1 cellular context compared by ENCODE assay signal in the genomic region with DNA sequence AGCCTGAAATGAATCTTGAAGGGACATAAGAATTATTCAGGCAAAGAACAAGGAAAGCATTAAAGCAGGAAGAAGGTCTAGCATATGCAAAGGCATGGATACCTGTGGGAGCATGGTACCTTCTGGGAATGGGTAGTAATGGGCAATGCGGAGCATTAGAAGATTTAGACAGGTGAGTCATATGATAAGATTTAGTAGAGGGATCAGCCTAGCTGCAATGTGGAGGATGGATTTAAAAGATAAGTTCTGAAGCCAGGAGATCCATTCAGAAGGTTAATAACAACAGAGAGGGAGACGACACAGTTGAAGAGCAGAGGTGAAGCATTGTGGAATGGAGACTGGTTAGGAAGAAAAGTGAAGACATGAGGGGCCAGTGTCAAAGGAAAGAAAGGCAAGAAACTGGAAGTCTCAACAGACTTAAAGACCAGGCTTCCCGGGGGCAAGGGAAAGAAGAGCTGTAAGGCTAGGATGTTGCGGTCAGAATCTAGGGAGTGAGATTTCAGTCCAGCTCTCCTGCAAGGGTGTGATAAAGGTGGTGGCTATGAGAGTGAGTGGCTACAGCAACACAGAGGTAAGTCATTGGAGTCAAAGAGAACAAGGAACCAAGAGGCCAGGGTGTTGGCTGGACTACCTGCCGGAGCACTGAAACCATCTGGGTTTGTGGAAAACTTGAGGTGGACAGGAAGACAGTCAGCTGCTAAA.
TF ChIP-seq lines count a peak whose summit lies in the region.

No MANE protein-coding gene starts in this region.

TF ChIP-seq in K562, 482 proteins besides CTCF, POLR2A, EP300 and RAD21 (continues in another document):
- TF ChIP-seq TCF7L2 (IDR thresholded peaks at IDR 0.05; ENCODE audit: low read depth, low read length) (no peak), ARID1B (IDR thresholded peaks at IDR 0.05) (peak; percentile 84), KDM1A (IDR thresholded peaks at IDR 0.05) (peak; percentile 87 to 88), GABPB2 (CRISPR knock-in tag; conservative IDR thresholded peaks at IDR 0.05) (no peak), MTA2 (IDR thresholded peaks at IDR 0.05; ENCODE audit: low read depth) (peak; percentile 38; the same call in 1 of the 2 replicates), HDAC1 (IDR thresholded peaks at IDR 0.05) (peak in 1 of 2 experiments; percentile 74; a peak in 2 of 4 replicates), TCF3 (CRISPR knock-in tag; IDR thresholded peaks at IDR 0.05) (peak; percentile 91), ARNT (IDR thresholded peaks at IDR 0.05) (no peak), RCOR1 (IDR thresholded peaks at IDR 0.05; ENCODE audit: borderline replicate concordance in 1 of 2, low read depth in 2 of 2, low read length in 2 of 2) (peak in 1 of 2 experiments; percentile 72; a peak in 3 of 4 replicates), CTBP1 (IDR thresholded peaks at IDR 0.05; ENCODE audit: borderline replicate concordance) (peak; percentile 71; the same call in 1 of the 2 replicates), TRIM28 (IDR thresholded peaks at IDR 0.05) (no peak), ZNF263 (CRISPR knock-in tag; IDR thresholded peaks at IDR 0.05; ENCODE audit: borderline replicate concordance) (peak; percentile 44; the same call in 1 of the 2 replicates), YY1 (IDR thresholded peaks at IDR 0.05; ENCODE audit: borderline replicate concordance in 1 of 3, control insufficient read depth in 1 of 3, extremely low read depth in 1 of 3, insufficient read depth in 3 of 3, insufficient read length in 1 of 3, insufficient replicate concordance in 2 of 3, low read depth in 1 of 3, low read length in 2 of 3) (no peak), HNRNPK (IDR thresholded peaks at IDR 0.05; ENCODE audit: low read depth, low read length, poor library complexity, severe bottlenecking) (no peak), KLF16 (IDR thresholded peaks at IDR 0.05) (peak; percentile 42; the same call in 1 of the 2 replicates), BRD4 (IDR thresholded peaks at IDR 0.05) (no peak), NFXL1 (CRISPR knock-in tag; IDR thresholded peaks at IDR 0.05) (no peak), MYC (IDR thresholded peaks at IDR 0.05; ENCODE audit: low read depth, low read length) (no peak), MYC (CRISPR knock-in tag; IDR thresholded peaks at IDR 0.05; ENCODE audit: borderline replicate concordance, low read depth) (no peak), IFI16 (CRISPR knock-in tag; IDR thresholded peaks at IDR 0.05) (no peak), ZEB2 (IDR thresholded peaks at IDR 0.05) (0 out of 2 replicates have a peak, but pooled peaks have one; percentile 35), CBFA2T3 (IDR thresholded peaks at IDR 0.05) (peak; percentile 85), ATF1 (CRISPR knock-in tag; IDR thresholded peaks at IDR 0.05) (no peak), ATF1 (tag; IDR thresholded peaks at IDR 0.05) (no peak), SMARCA4 (IDR thresholded peaks at IDR 0.05) (peak; percentile 51; the same call in 1 of the 2 replicates), PML (IDR thresholded peaks at IDR 0.05; ENCODE audit: low read length) (peak; percentile 49; the same call in 1 of the 2 replicates), LARP7 (IDR thresholded peaks at IDR 0.05) (no peak), TAL1 (IDR thresholded peaks at IDR 0.05) (peak; percentile 66), CSDE1 (IDR thresholded peaks at IDR 0.05) (no peak), NCOA4 (IDR thresholded peaks at IDR 0.05; ENCODE audit: partially characterized antibody) (no peak), ZNF3 (CRISPR knock-in tag; IDR thresholded peaks at IDR 0.05) (no peak), SAP30 (IDR thresholded peaks at IDR 0.05; ENCODE audit: borderline replicate concordance, insufficient read depth, low read depth, low read length, poor library complexity, severe bottlenecking) (no peak), FOSL1 (tag; conservative IDR thresholded peaks at IDR 0.05) (peak; percentile 72), RBBP5 (IDR thresholded peaks at IDR 0.05; ENCODE audit: borderline replicate concordance, insufficient read depth, low read length, poor library complexity, severe bottlenecking) (no peak), PRMT5 (CRISPR knock-in tag; IDR thresholded peaks at IDR 0.05) (no peak), ZNF121 (CRISPR knock-in tag; conservative IDR thresholded peaks at IDR 0.05) (no peak), GTF2F1 (IDR thresholded peaks at IDR 0.05; ENCODE audit: low read depth, low read length) (no peak), HDAC2 (IDR thresholded peaks at IDR 0.05) (0 out of 2 replicates have a peak, but pooled peaks have one; percentile 28), POLR2H (tag; IDR thresholded peaks at IDR 0.05; ENCODE audit: low read depth) (no peak), SMARCE1 (IDR thresholded peaks at IDR 0.05) (peak; percentile 66), MEIS2 (IDR thresholded peaks at IDR 0.05; ENCODE audit: partially characterized antibody) (peak; percentile 71), GATA2 (CRISPR knock-in tag; IDR thresholded peaks at IDR 0.05) (peak; percentile 32; the same call in 1 of the 2 replicates), MYBL2 (IDR thresholded peaks at IDR 0.05; ENCODE audit: low read depth) (no peak), MYBL2 (CRISPR knock-in tag; IDR thresholded peaks at IDR 0.05; ENCODE audit: borderline replicate concordance) (no peak), TAF1 (IDR thresholded peaks at IDR 0.05; ENCODE audit: control insufficient read depth, extremely low read depth, insufficient read depth, low read length, severe bottlenecking) (no peak)
- TF ChIP-seq, protein P1, sequence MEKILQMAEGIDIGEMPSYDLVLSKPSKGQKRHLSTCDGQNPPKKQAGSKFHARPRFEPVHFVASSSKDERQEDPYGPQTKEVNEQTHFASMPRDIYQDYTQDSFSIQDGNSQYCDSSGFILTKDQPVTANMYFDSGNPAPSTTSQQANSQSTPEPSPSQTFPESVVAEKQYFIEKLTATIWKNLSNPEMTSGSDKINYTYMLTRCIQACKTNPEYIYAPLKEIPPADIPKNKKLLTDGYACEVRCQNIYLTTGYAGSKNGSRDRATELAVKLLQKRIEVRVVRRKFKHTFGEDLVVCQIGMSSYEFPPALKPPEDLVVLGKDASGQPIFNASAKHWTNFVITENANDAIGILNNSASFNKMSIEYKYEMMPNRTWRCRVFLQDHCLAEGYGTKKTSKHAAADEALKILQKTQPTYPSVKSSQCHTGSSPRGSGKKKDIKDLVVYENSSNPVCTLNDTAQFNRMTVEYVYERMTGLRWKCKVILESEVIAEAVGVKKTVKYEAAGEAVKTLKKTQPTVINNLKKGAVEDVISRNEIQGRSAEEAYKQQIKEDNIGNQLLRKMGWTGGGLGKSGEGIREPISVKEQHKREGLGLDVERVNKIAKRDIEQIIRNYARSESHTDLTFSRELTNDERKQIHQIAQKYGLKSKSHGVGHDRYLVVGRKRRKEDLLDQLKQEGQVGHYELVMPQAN (IDR thresholded peaks at IDR 0.05; ENCODE audit: borderline replicate concordance): no peak
- TF ChIP-seq, protein P2, sequence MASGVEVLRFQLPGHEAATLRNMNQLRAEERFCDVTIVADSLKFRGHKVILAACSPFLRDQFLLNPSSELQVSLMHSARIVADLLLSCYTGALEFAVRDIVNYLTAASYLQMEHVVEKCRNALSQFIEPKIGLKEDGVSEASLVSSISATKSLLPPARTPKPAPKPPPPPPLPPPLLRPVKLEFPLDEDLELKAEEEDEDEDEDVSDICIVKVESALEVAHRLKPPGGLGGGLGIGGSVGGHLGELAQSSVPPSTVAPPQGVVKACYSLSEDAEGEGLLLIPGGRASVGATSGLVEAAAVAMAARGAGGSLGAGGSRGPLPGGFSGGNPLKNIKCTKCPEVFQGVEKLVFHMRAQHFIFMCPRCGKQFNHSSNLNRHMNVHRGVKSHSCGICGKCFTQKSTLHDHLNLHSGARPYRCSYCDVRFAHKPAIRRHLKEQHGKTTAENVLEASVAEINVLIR (CRISPR knock-in tag; IDR thresholded peaks at IDR 0.05): no peak
- TF ChIP-seq, protein P3, sequence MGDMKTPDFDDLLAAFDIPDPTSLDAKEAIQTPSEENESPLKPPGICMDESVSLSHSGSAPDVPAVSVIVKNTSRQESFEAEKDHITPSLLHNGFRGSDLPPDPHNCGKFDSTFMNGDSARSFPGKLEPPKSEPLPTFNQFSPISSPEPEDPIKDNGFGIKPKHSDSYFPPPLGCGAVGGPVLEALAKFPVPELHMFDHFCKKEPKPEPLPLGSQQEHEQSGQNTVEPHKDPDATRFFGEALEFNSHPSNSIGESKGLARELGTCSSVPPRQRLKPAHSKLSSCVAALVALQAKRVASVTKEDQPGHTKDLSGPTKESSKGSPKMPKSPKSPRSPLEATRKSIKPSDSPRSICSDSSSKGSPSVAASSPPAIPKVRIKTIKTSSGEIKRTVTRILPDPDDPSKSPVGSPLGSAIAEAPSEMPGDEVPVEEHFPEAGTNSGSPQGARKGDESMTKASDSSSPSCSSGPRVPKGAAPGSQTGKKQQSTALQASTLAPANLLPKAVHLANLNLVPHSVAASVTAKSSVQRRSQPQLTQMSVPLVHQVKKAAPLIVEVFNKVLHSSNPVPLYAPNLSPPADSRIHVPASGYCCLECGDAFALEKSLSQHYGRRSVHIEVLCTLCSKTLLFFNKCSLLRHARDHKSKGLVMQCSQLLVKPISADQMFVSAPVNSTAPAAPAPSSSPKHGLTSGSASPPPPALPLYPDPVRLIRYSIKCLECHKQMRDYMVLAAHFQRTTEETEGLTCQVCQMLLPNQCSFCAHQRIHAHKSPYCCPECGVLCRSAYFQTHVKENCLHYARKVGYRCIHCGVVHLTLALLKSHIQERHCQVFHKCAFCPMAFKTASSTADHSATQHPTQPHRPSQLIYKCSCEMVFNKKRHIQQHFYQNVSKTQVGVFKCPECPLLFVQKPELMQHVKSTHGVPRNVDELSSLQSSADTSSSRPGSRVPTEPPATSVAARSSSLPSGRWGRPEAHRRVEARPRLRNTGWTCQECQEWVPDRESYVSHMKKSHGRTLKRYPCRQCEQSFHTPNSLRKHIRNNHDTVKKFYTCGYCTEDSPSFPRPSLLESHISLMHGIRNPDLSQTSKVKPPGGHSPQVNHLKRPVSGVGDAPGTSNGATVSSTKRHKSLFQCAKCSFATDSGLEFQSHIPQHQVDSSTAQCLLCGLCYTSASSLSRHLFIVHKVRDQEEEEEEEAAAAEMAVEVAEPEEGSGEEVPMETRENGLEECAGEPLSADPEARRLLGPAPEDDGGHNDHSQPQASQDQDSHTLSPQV (IDR thresholded peaks at IDR 0.05): no peak
- TF ChIP-seq, protein P4, sequence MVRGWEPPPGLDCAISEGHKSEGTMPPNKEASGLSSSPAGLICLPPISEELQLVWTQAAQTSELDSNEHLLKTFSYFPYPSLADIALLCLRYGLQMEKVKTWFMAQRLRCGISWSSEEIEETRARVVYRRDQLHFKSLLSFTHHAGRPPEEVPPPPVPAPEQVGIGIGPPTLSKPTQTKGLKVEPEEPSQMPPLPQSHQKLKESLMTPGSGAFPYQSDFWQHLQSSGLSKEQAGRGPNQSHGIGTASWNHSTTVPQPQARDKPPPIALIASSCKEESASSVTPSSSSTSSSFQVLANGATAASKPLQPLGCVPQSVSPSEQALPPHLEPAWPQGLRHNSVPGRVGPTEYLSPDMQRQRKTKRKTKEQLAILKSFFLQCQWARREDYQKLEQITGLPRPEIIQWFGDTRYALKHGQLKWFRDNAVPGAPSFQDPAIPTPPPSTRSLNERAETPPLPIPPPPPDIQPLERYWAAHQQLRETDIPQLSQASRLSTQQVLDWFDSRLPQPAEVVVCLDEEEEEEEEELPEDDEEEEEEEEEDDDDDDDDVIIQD (CRISPR knock-in tag; IDR thresholded peaks at IDR 0.05): no peak
- TF ChIP-seq, protein P5, sequence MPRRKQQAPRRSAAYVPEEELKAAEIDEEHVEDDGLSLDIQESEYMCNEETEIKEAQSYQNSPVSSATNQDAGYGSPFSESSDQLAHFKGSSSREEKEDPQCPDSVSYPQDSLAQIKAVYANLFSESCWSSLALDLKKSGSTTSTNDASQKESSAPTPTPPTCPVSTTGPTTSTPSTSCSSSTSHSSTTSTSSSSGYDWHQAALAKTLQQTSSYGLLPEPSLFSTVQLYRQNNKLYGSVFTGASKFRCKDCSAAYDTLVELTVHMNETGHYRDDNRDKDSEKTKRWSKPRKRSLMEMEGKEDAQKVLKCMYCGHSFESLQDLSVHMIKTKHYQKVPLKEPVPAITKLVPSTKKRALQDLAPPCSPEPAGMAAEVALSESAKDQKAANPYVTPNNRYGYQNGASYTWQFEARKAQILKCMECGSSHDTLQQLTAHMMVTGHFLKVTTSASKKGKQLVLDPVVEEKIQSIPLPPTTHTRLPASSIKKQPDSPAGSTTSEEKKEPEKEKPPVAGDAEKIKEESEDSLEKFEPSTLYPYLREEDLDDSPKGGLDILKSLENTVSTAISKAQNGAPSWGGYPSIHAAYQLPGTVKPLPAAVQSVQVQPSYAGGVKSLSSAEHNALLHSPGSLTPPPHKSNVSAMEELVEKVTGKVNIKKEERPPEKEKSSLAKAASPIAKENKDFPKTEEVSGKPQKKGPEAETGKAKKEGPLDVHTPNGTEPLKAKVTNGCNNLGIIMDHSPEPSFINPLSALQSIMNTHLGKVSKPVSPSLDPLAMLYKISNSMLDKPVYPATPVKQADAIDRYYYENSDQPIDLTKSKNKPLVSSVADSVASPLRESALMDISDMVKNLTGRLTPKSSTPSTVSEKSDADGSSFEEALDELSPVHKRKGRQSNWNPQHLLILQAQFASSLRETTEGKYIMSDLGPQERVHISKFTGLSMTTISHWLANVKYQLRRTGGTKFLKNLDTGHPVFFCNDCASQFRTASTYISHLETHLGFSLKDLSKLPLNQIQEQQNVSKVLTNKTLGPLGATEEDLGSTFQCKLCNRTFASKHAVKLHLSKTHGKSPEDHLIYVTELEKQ (CRISPR knock-in tag; IDR thresholded peaks at IDR 0.05): no peak
- TF ChIP-seq, protein P6, sequence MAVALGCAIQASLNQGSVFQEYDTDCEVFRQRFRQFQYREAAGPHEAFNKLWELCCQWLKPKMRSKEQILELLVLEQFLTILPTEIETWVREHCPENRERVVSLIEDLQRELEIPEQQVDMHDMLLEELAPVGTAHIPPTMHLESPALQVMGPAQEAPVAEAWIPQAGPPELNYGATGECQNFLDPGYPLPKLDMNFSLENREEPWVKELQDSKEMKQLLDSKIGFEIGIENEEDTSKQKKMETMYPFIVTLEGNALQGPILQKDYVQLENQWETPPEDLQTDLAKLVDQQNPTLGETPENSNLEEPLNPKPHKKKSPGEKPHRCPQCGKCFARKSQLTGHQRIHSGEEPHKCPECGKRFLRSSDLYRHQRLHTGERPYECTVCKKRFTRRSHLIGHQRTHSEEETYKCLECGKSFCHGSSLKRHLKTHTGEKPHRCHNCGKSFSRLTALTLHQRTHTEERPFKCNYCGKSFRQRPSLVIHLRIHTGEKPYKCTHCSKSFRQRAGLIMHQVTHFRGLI (CRISPR knock-in tag; IDR thresholded peaks at IDR 0.05): no peak
- TF ChIP-seq, protein P7, sequence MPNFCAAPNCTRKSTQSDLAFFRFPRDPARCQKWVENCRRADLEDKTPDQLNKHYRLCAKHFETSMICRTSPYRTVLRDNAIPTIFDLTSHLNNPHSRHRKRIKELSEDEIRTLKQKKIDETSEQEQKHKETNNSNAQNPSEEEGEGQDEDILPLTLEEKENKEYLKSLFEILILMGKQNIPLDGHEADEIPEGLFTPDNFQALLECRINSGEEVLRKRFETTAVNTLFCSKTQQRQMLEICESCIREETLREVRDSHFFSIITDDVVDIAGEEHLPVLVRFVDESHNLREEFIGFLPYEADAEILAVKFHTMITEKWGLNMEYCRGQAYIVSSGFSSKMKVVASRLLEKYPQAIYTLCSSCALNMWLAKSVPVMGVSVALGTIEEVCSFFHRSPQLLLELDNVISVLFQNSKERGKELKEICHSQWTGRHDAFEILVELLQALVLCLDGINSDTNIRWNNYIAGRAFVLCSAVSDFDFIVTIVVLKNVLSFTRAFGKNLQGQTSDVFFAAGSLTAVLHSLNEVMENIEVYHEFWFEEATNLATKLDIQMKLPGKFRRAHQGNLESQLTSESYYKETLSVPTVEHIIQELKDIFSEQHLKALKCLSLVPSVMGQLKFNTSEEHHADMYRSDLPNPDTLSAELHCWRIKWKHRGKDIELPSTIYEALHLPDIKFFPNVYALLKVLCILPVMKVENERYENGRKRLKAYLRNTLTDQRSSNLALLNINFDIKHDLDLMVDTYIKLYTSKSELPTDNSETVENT (CRISPR knock-in tag; IDR thresholded peaks at IDR 0.05): no peak
